Comparison of ENCODE assay signal across 20 cellular contexts in genomic region chr15:83940136-83940535, GRCh38.
"Had no signal": no experiment of that assay in that cellular context is flagged by ENCODE, and none has a peak within 500 bp of the region (broad histone marks: within the 10 kb centered on the region; RNA-seq: fewer than 3 reads in every experiment).

No MANE protein-coding gene starts in this region.

- H2AFZ ChIP-seq: neural progenitor cell, parathyroid adenoma had no signal

- ATAC-seq: left ventricle myocardium superior; sciatic nerve; stimulated activated naive CD8-positive, alpha-beta T cell treated with anti-CD3 and anti-CD28 coated beads, Interleukin-15, amount 100 ng/mL, for 72 hours had no signal

- H3K4me1 ChIP-seq: neural progenitor cell, parathyroid adenoma, right atrium auricular region, suprapubic skin, thyroid gland, vagina had no signal

- H3K4me3 ChIP-seq: dorsolateral prefrontal cortex, lung, neural progenitor cell, right atrium auricular region, smooth muscle cell, suprapubic skin, thyroid gland, vagina had no signal

- H3K27me3 ChIP-seq: dorsolateral prefrontal cortex, neural progenitor cell, right atrium auricular region, suprapubic skin, thyroid gland, vagina had no signal

- H3K36me3 ChIP-seq: neural progenitor cell, suprapubic skin, thyroid gland had no signal

- H3K79me2 ChIP-seq: parathyroid adenoma had no signal

- DNase-seq: dorsolateral prefrontal cortex; effector CD4-positive, alpha-beta T cell; left ventricle myocardium superior; stimulated activated CD4-positive, alpha-beta T cell treated with anti-CD3 and anti-CD28 coated beads, Interleukin-12 subunit alpha, Interleukin-12 subunit beta, amount 100 ng/mL, for 4 hours; stimulated activated CD4-positive, alpha-beta T cell treated with anti-CD3 and anti-CD28 coated beads, Interleukin-1b, Interleukin-23, amount 100 ng/mL, for 48 hours; stimulated activated CD4-positive, alpha-beta T cell treated with anti-CD3 and anti-CD28 coated beads, Interleukin-4, amount 100 ng/mL, for 1 hour; stimulated activated CD8-positive, alpha-beta memory T cell treated with anti-CD3 and anti-CD28 coated beads, Interleukin-4, amount 100 ng/mL, for 48 hours; stimulated activated naive CD4-positive, alpha-beta T cell; stimulated activated naive CD8-positive, alpha-beta T cell treated with anti-CD3 and anti-CD28 coated beads, Interleukin-15, amount 100 ng/mL, for 72 hours; thyroid gland; trophoblast cell had no signal

- FAIRE-seq: keratinocyte had no signal

- H3K9me3 ChIP-seq: right atrium auricular region, suprapubic skin, thyroid gland, vagina had no signal

- H3K27ac ChIP-seq: dorsolateral prefrontal cortex, neural progenitor cell, parathyroid adenoma, right atrium auricular region, suprapubic skin, thyroid gland, vagina had no signal

- H3K9ac ChIP-seq: neural progenitor cell, parathyroid adenoma had no signal

- H3K4me2 ChIP-seq: neural progenitor cell, smooth muscle cell had no signal
